ENCODE assay signal across 26 cellular contexts in genomic region chr16:60558936-60559335, GRCh38.
"Had no signal": no experiment of that assay in that cellular context is flagged by ENCODE, and none has a peak within 500 bp of the region (broad histone marks: within the 10 kb centered on the region; RNA-seq: fewer than 3 reads in every experiment).

No MANE protein-coding gene starts in this region.

- H3K27me3 ChIP-seq: colonic mucosa, esophagus muscularis mucosa, esophagus squamous epithelium, foreskin keratinocyte, gastrocnemius medialis, gastroesophageal sphincter, heart left ventricle, heart right ventricle, hepatocyte had no signal

- H3K4me3 ChIP-seq: colonic mucosa, coronary artery, dorsolateral prefrontal cortex, esophagus muscularis mucosa, esophagus squamous epithelium, gastrocnemius medialis, gastroesophageal sphincter, heart left ventricle, heart right ventricle, hepatocyte had no signal

- DNase-seq: colonic mucosa; cortex of kidney; dermis blood vessel endothelial cell; dorsolateral prefrontal cortex; effector CD4-positive, alpha-beta T cell; effector CD8-positive, alpha-beta T cell; effector memory CD4-positive, alpha-beta T cell; effector memory CD8-positive, alpha-beta T cell; endodermal cell; erythroblast; esophagus squamous epithelium; foreskin fibroblast; foreskin melanocyte; gastrocnemius medialis; glutamatergic neuron; head of caudate nucleus; heart left ventricle; heart right ventricle had no signal

- H2AFZ ChIP-seq: hepatocyte had no signal

- H3K27ac Mint-ChIP-seq: dendritic cell treated with granulocyte-macrophage colony-stimulating factor and Interleukin-4, amounts not matched to agents 40 ng/mL and 50 ng/mL, for 4 days; effector memory CD8-positive, alpha-beta T cell; endodermal cell had no signal

- H3K4me1 Mint-ChIP-seq: endodermal cell had no signal

- H3K9me3 Mint-ChIP-seq: endodermal cell had no signal

- H3K9me3 ChIP-seq: colonic mucosa, esophagus muscularis mucosa, gastrocnemius medialis, gastroesophageal sphincter, heart left ventricle, heart right ventricle had no signal

- H3K27me3 Mint-ChIP-seq: dendritic cell treated with granulocyte-macrophage colony-stimulating factor and Interleukin-4, amounts not matched to agents 40 ng/mL and 50 ng/mL, for 4 days; effector memory CD8-positive, alpha-beta T cell had no signal

- H3K27ac ChIP-seq: colonic mucosa, coronary artery, dorsolateral prefrontal cortex, epithelial cell of prostate, esophagus muscularis mucosa, esophagus squamous epithelium, foreskin keratinocyte, gastrocnemius medialis, gastroesophageal sphincter, heart left ventricle, heart right ventricle, hepatocyte had no signal

- H3K4me2 ChIP-seq: hepatocyte had no signal

- H3K79me2 ChIP-seq: hepatocyte had no signal

- H3K36me3 ChIP-seq: colonic mucosa, esophagus muscularis mucosa, esophagus squamous epithelium, gastrocnemius medialis, gastroesophageal sphincter, heart left ventricle, heart right ventricle had no signal

- H3K4me1 ChIP-seq: colonic mucosa, esophagus muscularis mucosa, esophagus squamous epithelium, foreskin keratinocyte, gastrocnemius medialis, gastroesophageal sphincter, heart left ventricle, heart right ventricle had no signal

- ATAC-seq: effector memory CD8-positive, alpha-beta T cell; esophagus mucosa; foreskin keratinocyte; gastrocnemius medialis; gastroesophageal sphincter; heart left ventricle; heart right ventricle had no signal

- H3K4me3 Mint-ChIP-seq: dendritic cell treated with granulocyte-macrophage colony-stimulating factor and Interleukin-4, amounts not matched to agents 40 ng/mL and 50 ng/mL, for 4 days; effector memory CD8-positive, alpha-beta T cell; endodermal cell had no signal
